ENCODE assay signal across 11 cellular contexts in the genomic region with DNA sequence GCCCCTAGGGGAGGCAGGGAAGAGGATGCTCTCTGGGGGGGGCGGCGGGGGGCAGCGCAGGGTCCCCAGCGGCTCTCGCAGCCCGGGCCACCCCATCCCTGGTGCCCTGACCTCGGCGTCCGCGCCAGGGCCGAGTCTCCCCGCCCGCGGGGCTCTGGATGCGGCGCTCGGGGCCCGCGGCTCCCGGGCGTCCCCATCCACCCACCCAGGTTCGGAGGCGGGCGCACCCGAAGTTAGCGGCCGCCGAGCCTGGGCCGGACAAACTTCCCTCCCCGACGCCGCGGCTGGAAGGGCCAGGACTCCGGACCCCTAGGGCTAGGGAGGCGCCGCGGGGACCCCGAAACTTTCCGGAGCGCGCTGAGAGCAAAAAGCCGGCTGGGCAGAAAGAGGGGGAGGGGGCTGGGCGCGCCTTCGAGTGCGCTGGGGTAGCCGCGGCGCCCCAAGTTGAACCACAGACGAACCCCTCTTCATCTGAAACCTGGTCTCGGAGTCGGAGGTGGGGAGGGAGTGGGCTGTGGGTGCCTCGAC. TPM values are rescaled to one million over a fixed set of nuclear protein-coding genes. Genes with fewer than 3 reads are reported as not detected.
DNase-seq lines count a peak whose midpoint lies in the region; ATAC-seq, FAIRE-seq and TF ChIP-seq lines count a peak whose summit lies in the region.
"Had no signal": no experiment of that assay in that cellular context is flagged by ENCODE, and none has a peak within 500 bp of the region (broad histone marks: within the 10 kb centered on the region; RNA-seq: fewer than 3 reads in every experiment).

No MANE protein-coding gene starts in this region.

- H3K4me3 Mint-ChIP-seq in T-helper 17 cell = peak overlapping the region; percentile 33

- no peak overlapping the region for H3K27ac Mint-ChIP-seq in T-helper 17 cell

- TF ChIP-seq POLR2A in GM12891 (IDR thresholded peaks at IDR 0.05; ENCODE audit: low read depth, low read length) = no peak
- TF ChIP-seq POLR2A in spleen (IDR thresholded peaks at IDR 0.05) = no peak

- 1% methylated on average over 31 of the region's 53 CpGs for WGBS in hepatocyte (ENCODE audit: low lambda C conversion rate, missing lambda C conversion rate)
- WGBS in spleen, 5 donors = 0 to 8% (median 1%) methylated on average over 2 to 53 of the region's 53 CpGs

- ATAC-seq in T-helper 17 cell = no peak

- no peak overlapping the region for H3K27ac ChIP-seq in hepatocyte
- H3K27ac ChIP-seq in spleen = peak overlapping the region in 4 of 8 donors; percentile 20 to 77 (median 34)

- no peaks in the 10 kb centered on the region for H3K36me3 ChIP-seq in hepatocyte (replicated peaks; ENCODE audit: insufficient read depth, low read depth)
- H3K36me3 ChIP-seq in spleen = no peaks in the 10 kb centered on the region

- DNase-seq in GM12891 (ENCODE audit: insufficient read length, low spot score) (peak; percentile 44), T-helper 17 cell (peak in 1 of 3 donors; percentile 7), hepatocyte (ENCODE audit: low spot score) (peak; percentile 34), spleen (peak; percentile 72), DMS79 (lab: John Stamatoyannopoulos, UW) (no peak), NCI-H1694 (lab: John Stamatoyannopoulos, UW) (no peak), NCI-H2029 treated with DMSO at 0.1 percent for 48 hours (lab: John Stamatoyannopoulos, UW) (no peak)
- DNase-seq in activated CD4-positive, CD25-positive, alpha-beta regulatory T cell (lab: John Stamatoyannopoulos, UW) = no peak
- DNase-seq: midbrain; NCI-H1417 treated with DMSO at 0.1 percent for 48 hours; stimulated activated naive CD4-positive, alpha-beta T cell treated with Interleukin-2 at 50 U/mL for 16 hours had no signal

- H3K4me1 ChIP-seq in hepatocyte (ENCODE audit: insufficient read depth) = peaks cover 37% of the 10 kb centered on the region
- H3K4me1 ChIP-seq in spleen = peaks cover 16 to 79% (median 69%) of the 10 kb centered on the region in 6 donors

- peaks cover 5% of the 10 kb centered on the region for H3K4me1 Mint-ChIP-seq in T-helper 17 cell

- H4K20me1 ChIP-seq in hepatocyte (ENCODE audit: insufficient read depth, poor library complexity, severe bottlenecking) = no peaks in the 10 kb centered on the region

- peaks cover 40% of the 10 kb centered on the region for H3K27me3 Mint-ChIP-seq in T-helper 17 cell

- H3K9me3 ChIP-seq in T-helper 17 cell (ENCODE audit: control insufficient read depth, low read length, poor library complexity, severe bottlenecking) (no peaks in the 10 kb centered on the region), hepatocyte (ENCODE audit: low read depth) (no peaks in the 10 kb centered on the region), spleen (peaks cover 0 to 6% (median 0%) of the 10 kb centered on the region in 8 donors)

- peaks cover 83% of the 10 kb centered on the region for H3K27me3 ChIP-seq in hepatocyte
- H3K27me3 ChIP-seq in spleen (replicated peaks in 1 of 7) = peaks cover 0 to 96% (median 81%) of the 10 kb centered on the region in 7 donors

- peaks cover 2% of the 10 kb centered on the region for H3K36me3 Mint-ChIP-seq in T-helper 17 cell (ENCODE audit: low read depth)

- H3K4me3 ChIP-seq in hepatocyte (peak overlapping the region; percentile 52), spleen (peak overlapping the region; percentile 53 to 83 (median 64))

- peak overlapping the region; percentile 91 for H3K4me2 ChIP-seq in hepatocyte

- no peak for TF ChIP-seq CTCF in hepatocyte (IDR thresholded peaks at IDR 0.05; ENCODE audit: poor library complexity)
- no peak for TF ChIP-seq CTCF in spleen (IDR thresholded peaks at IDR 0.05 in 8 of 11, conservative IDR thresholded peaks at IDR 0.05 in 3 of 11)

- intact Hi-C loops in spleen (cut with DNase I; ENCODE audit: low total_unique reads) = no loop called here

- H3K9me2 ChIP-seq in hepatocyte (replicated peaks; ENCODE audit: insufficient read depth) = no peaks in the 10 kb centered on the region

- no peak for FAIRE-seq in GM12891 (lab: Jason Lieb, UNC)

- H3K79me2 ChIP-seq in hepatocyte = no peaks in the 10 kb centered on the region

- peak overlapping the region; percentile 15 for H2AFZ ChIP-seq in hepatocyte

TF ChIP-seq in GM12891, 5 proteins besides CTCF, POLR2A, EP300 and RAD21:
- no peak for TF ChIP-seq PAX5 (IDR thresholded peaks at IDR 0.05; ENCODE audit: insufficient read depth, low read length, severe bottlenecking)
- TF ChIP-seq POLR2AphosphoS5 (IDR thresholded peaks at IDR 0.05; ENCODE audit: low read depth, low read length) = no peak
- TF ChIP-seq SPI1 (IDR thresholded peaks at IDR 0.05; ENCODE audit: low read depth, low read length) = no peak
- TF ChIP-seq POU2F2 (IDR thresholded peaks at IDR 0.05; ENCODE audit: low read depth, low read length) = no peak
- TF ChIP-seq TAF1 (IDR thresholded peaks at IDR 0.05; ENCODE audit: low read depth, low read length) = no peak
TF ChIP-seq in GM12891: peak in this region for 0.

RNA-seq across cellular contexts. Expression of gene ELFN1, which starts 3.8 kb away (rescaled TPM):
- polyA plus RNA-seq in GM12891 (2012; ENCODE audit: low read depth, missing spikeins) = 0.44 TPM
- total RNA-seq in T-helper 17 cell (not detected), hepatocyte (2.9 and 3.6 TPM in 2 replicates), spleen (1 to 10 TPM; 2.3 to 3.9 (median 2.8) TPM)
- polyA plus RNA-seq in hepatocyte (1.3 and 5.5 TPM in 2 replicates), spleen (under 1 TPM; 0.22 to 0.70 (median 0.41) TPM)

Comparison
In these comparisons a context has a peak if more than half of its experiments do, and no peak if none do; other contexts are left out.
1. DNase-seq: peak in GM12891 (single experiment), hepatocyte (single experiment) and spleen (single experiment); none in DMS79 (single experiment), NCI-H1694 (single experiment), NCI-H2029 treated with DMSO at 0.1 percent for 48 hours (single experiment) and activated CD4-positive, CD25-positive, alpha-beta regulatory T cell (0 of 4).